ENCODE assay signal across 28 cellular contexts in genomic region chr1:101207891-101208290, GRCh38. TPM values are rescaled to one million over a fixed set of nuclear protein-coding genes. Genes with fewer than 3 reads are reported as not detected.
DNase-seq lines count a peak whose midpoint lies in the region; ATAC-seq and TF ChIP-seq lines count a peak whose summit lies in the region.
"Had no signal": no experiment of that assay in that cellular context is flagged by ENCODE, and none has a peak within 500 bp of the region (broad histone marks: within the 10 kb centered on the region; RNA-seq: fewer than 3 reads in every experiment).

No MANE protein-coding gene starts in this region.

- no peaks in the 10 kb centered on the region for H3K4me1 Mint-ChIP-seq in MCF 10A (ENCODE audit: insufficient read depth, unreplicated experiment)

- H3K27ac Mint-ChIP-seq in MCF 10A (ENCODE audit: low read depth, unreplicated experiment) = no peak overlapping the region
- H3K27ac Mint-ChIP-seq: activated CD4-positive, alpha-beta T cell treated with anti-CD3 and anti-CD28 coated beads for 36 hours; activated CD8-positive, alpha-beta T cell treated with anti-CD3 and anti-CD28 coated beads, Interleukin-2, amount 10 ng/mL, durations not matched to agents 7 days and 5 days; CD8-positive, alpha-beta T cell; stimulated activated naive CD8-positive, alpha-beta T cell treated with anti-CD3 and anti-CD28 coated beads, Interleukin-15, amount 100 ng/mL, for 72 hours; T-helper 1 cell treated with Interleukin-12 subunit alpha and Interleukin-12 subunit beta and Interleukin-4 antibody, amounts not matched to agents 30 μg/mL and 1 μg/mL, for 36 hours had no signal

- TF ChIP-seq CTCF in MCF 10A (IDR thresholded peaks at IDR 0.05; ENCODE audit: unreplicated experiment) = no peak
- no peak for TF ChIP-seq CTCF in breast epithelium (IDR thresholded peaks at IDR 0.05)
- TF ChIP-seq CTCF in GM13977 (IDR thresholded peaks at IDR 0.05; ENCODE audit: extremely low read depth, insufficient read depth, missing control alignments) = no peak
- TF ChIP-seq CTCF in tibial nerve (IDR thresholded peaks at IDR 0.05) = no peak

- intact Hi-C loops in MCF 10A (cut with micrococcal nuclease) = no loop called here
- intact Hi-C loops in breast epithelium (cut with DNase I; ENCODE audit: low total_unique reads) = loop anchor here (1.0 kb wide), 1 partner anchor 12 kb away; no protein-coding TSS in a partner anchor
- intact Hi-C loops in aorta (cut with DNase I) = no loop called here

- no peak for TF ChIP-seq EP300 in tibial nerve (IDR thresholded peaks at IDR 0.05)

- H3K27me3 ChIP-seq in breast epithelium (no peaks in the 10 kb centered on the region), aorta (ENCODE audit: control insufficient read depth in 1 of 2, insufficient read depth in 2 of 2, low read length in 1 of 2) (no peaks in the 10 kb centered on the region), tibial nerve (no peaks in the 10 kb centered on the region)
- H3K27me3 ChIP-seq: esophagus muscularis mucosa had no signal

- no peaks in the 10 kb centered on the region for H3K36me3 Mint-ChIP-seq in MCF 10A (ENCODE audit: insufficient read depth, unreplicated experiment)
- H3K36me3 Mint-ChIP-seq: brain; CD8-positive, alpha-beta T cell; naive thymus-derived CD8-positive, alpha-beta T cell had no signal

- DNase-seq in MCF 10A (ENCODE audit: unreplicated experiment) = peak; percentile 55
- DNase-seq in breast epithelium (ENCODE audit: low spot score in 2 of 2) = no peak
- peak; percentile 55 for DNase-seq in cerebellum (ENCODE audit: low spot score)
- peak; percentile 29 for DNase-seq in inferior parietal cortex (ENCODE audit: extremely low spot score)
- peak in 1 of 2 donors; percentile 69 for DNase-seq in aorta
- DNase-seq in erythroblast (lab: John Stamatoyannopoulos, UW) = no peak
- DNase-seq in GM13977 (ENCODE audit: low spot score) = no peak
- DNase-seq in tibial nerve (ENCODE audit: low spot score in 2 of 2) = no peak
- DNase-seq: activated CD4-positive, alpha-beta T cell treated with anti-CD3 and anti-CD28 coated beads for 36 hours; activated CD8-positive, alpha-beta T cell treated with anti-CD3 and anti-CD28 coated beads, Interleukin-2, amount 10 ng/mL, durations not matched to agents 7 days and 5 days; activated effector memory CD4-positive, alpha-beta T cell treated with Interleukin-2 at 50 U/mL for 16 hours; activated T-cell treated with anti-CD3 and anti-CD28 coated beads for 4 hours; AML-193; CD8-positive, alpha-beta T cell; islet precursor cell; left ventricle myocardium inferior; MM.1S; naive thymus-derived CD8-positive, alpha-beta T cell; NCI-H2081 treated with DMSO at 0.1 percent for 48 hours; NCI-H82; small intestine; stimulated activated CD8-positive, alpha-beta memory T cell treated with anti-CD3 and anti-CD28 coated beads, Interleukin-4, amount 100 ng/mL, for 48 hours; stimulated activated naive CD8-positive, alpha-beta T cell treated with anti-CD3 and anti-CD28 coated beads, Interleukin-15, amount 100 ng/mL, for 72 hours; transverse colon had no signal

- POLR2A ChIA-PET in MCF 10A (lab: Yijun Ruan, JAX) = interaction anchor here (0.7 kb wide), 1 partner anchor 53 kb away, joined by 3 read pairs; no protein-coding TSS in a partner anchor

- no peaks in the 10 kb centered on the region for H3K4me1 ChIP-seq in breast epithelium
- peaks cover 0 to 3% of the 10 kb centered on the region in 2 donors for H3K4me1 ChIP-seq in aorta (ENCODE audit: control insufficient read depth in 1 of 2, insufficient read depth in 2 of 2, low read length in 2 of 2)
- H3K4me1 ChIP-seq in tibial nerve = no peaks in the 10 kb centered on the region
- H3K4me1 ChIP-seq: transverse colon had no signal

- no peak overlapping the region for H3K4me3 ChIP-seq in breast epithelium
- H3K4me3 ChIP-seq in aorta (ENCODE audit: low read length in 2 of 2) = no peak overlapping the region
- H3K4me3 ChIP-seq in tibial nerve = no peak overlapping the region
- H3K4me3 ChIP-seq: esophagus muscularis mucosa, left ventricle myocardium inferior, transverse colon had no signal

- H3K9me3 ChIP-seq in breast epithelium (no peaks in the 10 kb centered on the region), aorta (ENCODE audit: control insufficient read depth, low read length) (no peaks in the 10 kb centered on the region), tibial nerve (no peaks in the 10 kb centered on the region)
- H3K9me3 ChIP-seq: esophagus muscularis mucosa, left ventricle myocardium inferior, transverse colon had no signal

- BruUV-seq in MCF 10A (replicated peaks; lab: Mats Ljungman, UMichigan) = no TSS peak

- CTCF ChIA-PET in MCF 10A (lab: Yijun Ruan, JAX) = interaction anchor here (0.7 kb wide), 1 partner anchor 58 kb away, joined by 3 read pairs; no protein-coding TSS in a partner anchor

- TF ChIP-seq POLR2A in breast epithelium (IDR thresholded peaks at IDR 0.05) = no peak
- no peak for TF ChIP-seq POLR2A in erythroblast (IDR thresholded peaks at IDR 0.05; ENCODE audit: low read length)
- no peak for TF ChIP-seq POLR2A in tibial nerve (IDR thresholded peaks at IDR 0.05)

- WGBS in aorta, 2 donors = 2 to 5% methylated on average over 2 of the region's 2 CpGs
- WGBS in tibial nerve, 2 donors = 89 to 90% methylated on average over 2 of the region's 2 CpGs

- ATAC-seq in aorta (ENCODE audit: low FRiP score) = peak; percentile 52
- ATAC-seq: activated CD4-positive, alpha-beta T cell treated with anti-CD3 and anti-CD28 coated beads for 36 hours; activated CD8-positive, alpha-beta T cell treated with anti-CD3 and anti-CD28 coated beads, Interleukin-2, amount 10 ng/mL, durations not matched to agents 7 days and 5 days; CD8-positive, alpha-beta T cell; naive thymus-derived CD8-positive, alpha-beta T cell; stimulated activated naive CD8-positive, alpha-beta T cell treated with anti-CD3 and anti-CD28 coated beads, Interleukin-15, amount 100 ng/mL, for 72 hours had no signal

- no peaks in the 10 kb centered on the region for H3K9me3 Mint-ChIP-seq in MCF 10A (ENCODE audit: unreplicated experiment)
- H3K9me3 Mint-ChIP-seq: CD8-positive, alpha-beta T cell; naive thymus-derived CD8-positive, alpha-beta T cell; stimulated activated naive CD8-positive, alpha-beta T cell treated with anti-CD3 and anti-CD28 coated beads, Interleukin-15, amount 100 ng/mL, for 72 hours; T-helper 1 cell treated with Interleukin-12 subunit alpha and Interleukin-12 subunit beta and Interleukin-4 antibody, amounts not matched to agents 30 μg/mL and 1 μg/mL, for 36 hours had no signal

- H3K4me3 Mint-ChIP-seq in MCF 10A (ENCODE audit: unreplicated experiment) = no peak overlapping the region
- H3K4me3 Mint-ChIP-seq: activated CD4-positive, alpha-beta T cell treated with anti-CD3 and anti-CD28 coated beads for 36 hours; activated CD8-positive, alpha-beta T cell treated with anti-CD3 and anti-CD28 coated beads, Interleukin-2, amount 10 ng/mL, durations not matched to agents 7 days and 5 days; CD8-positive, alpha-beta T cell; naive thymus-derived CD8-positive, alpha-beta T cell; T-helper 1 cell treated with Interleukin-12 subunit alpha and Interleukin-12 subunit beta and Interleukin-4 antibody, amounts not matched to agents 30 μg/mL and 1 μg/mL, for 36 hours had no signal

- no peak overlapping the region for H3K27ac ChIP-seq in breast epithelium
- H3K27ac ChIP-seq in aorta (ENCODE audit: low read depth in 1 of 2, low read length in 2 of 2) = no peak overlapping the region
- H3K27ac ChIP-seq in tibial nerve = no peak overlapping the region
- H3K27ac ChIP-seq: esophagus muscularis mucosa, left ventricle myocardium inferior, transverse colon had no signal

- H3K36me3 ChIP-seq in breast epithelium (no peaks in the 10 kb centered on the region), aorta (ENCODE audit: control insufficient read depth in 1 of 2, insufficient read depth in 2 of 2, low read length in 1 of 2) (no peaks in the 10 kb centered on the region), tibial nerve (no peaks in the 10 kb centered on the region)
- H3K36me3 ChIP-seq: esophagus muscularis mucosa, left ventricle myocardium inferior, transverse colon had no signal

- H3K27me3 Mint-ChIP-seq in MCF 10A (ENCODE audit: insufficient read depth, unreplicated experiment) = no peaks in the 10 kb centered on the region
- H3K27me3 Mint-ChIP-seq: activated CD4-positive, alpha-beta T cell treated with anti-CD3 and anti-CD28 coated beads for 36 hours; brain; naive thymus-derived CD8-positive, alpha-beta T cell; stimulated activated naive CD8-positive, alpha-beta T cell treated with anti-CD3 and anti-CD28 coated beads, Interleukin-15, amount 100 ng/mL, for 72 hours had no signal

- in situ Hi-C loops in GM13977 (cut with MboI; ENCODE audit: low pct_unique_long_range_greater_than_20kb, low sequenced_read_pairs, unreplicated experiment) = no loop called here

RNA-seq across cellular contexts. Expression of gene S1PR1, which starts 28.9 kb away (rescaled TPM):
- total RNA-seq in MCF 10A (2022) = 0.52 and 0.86 TPM in 2 replicates
- 100 to 1,000 TPM in 1 of 3 donors, 10 to 100 TPM in 2; 28.2 to 133 (median 64.6) TPM for total RNA-seq in breast epithelium
- total RNA-seq in cerebellum = 38.3 TPM
- total RNA-seq in aorta = 10 to 100 TPM; 51.3 to 71.0 TPM
- 1 to 10 TPM; 3.1 to 9.1 TPM for polyA plus RNA-seq in aorta
- 100 to 1,000 TPM in 1 of 4 donors, 10 to 100 TPM in 3; 22.2 to 101 (median 59.4) TPM for total RNA-seq in tibial nerve
- total RNA-seq: HT-29 had no signal

Comparison
In these comparisons a context has a peak if more than half of its experiments do, and no peak if none do; other contexts are left out.
1. DNase-seq: peak in MCF 10A (single experiment), cerebellum (single experiment) and inferior parietal cortex (single experiment); none in breast epithelium (0 of 2), erythroblast (0 of 2), GM13977 (single experiment) and tibial nerve (0 of 2).
2. RNA of gene S1PR1, which starts 28.9 kb away (total RNA-seq): 22.2 to 101 TPM in tibial nerve, 51.3 to 71.0 TPM in aorta, 28.2 to 133 TPM in breast epithelium and 38.3 TPM in cerebellum (single experiment); 0.52 to 0.86 TPM in MCF 10A; every median in the first group is over 10 times any median in the second.